ENCODE assay signal across 23 cellular contexts in the genomic region with DNA sequence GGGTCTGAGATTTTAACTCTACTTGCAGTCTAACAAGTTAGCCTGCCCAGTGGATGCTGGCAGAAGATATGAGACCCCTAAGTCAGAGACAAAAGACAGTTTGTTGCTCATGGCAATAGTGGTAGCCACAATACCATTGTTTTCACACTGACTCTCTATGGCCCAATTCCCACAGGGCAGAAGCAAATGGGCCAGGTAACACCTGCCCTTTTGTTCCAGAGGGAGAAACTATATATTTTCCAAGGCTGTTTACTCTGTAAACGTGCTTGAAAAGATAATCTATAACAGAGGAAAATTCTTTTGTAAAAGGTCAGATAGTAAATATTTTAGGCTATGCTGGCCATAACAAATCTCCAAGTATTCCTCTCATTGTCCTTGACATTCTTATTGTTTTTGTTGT. TPM values are rescaled to one million over a fixed set of nuclear protein-coding genes. Genes with fewer than 3 reads are reported as not detected.
"Had no signal": no experiment of that assay in that cellular context is flagged by ENCODE, and none has a peak within 500 bp of the region (broad histone marks: within the 10 kb centered on the region; RNA-seq: fewer than 3 reads in every experiment).

No MANE protein-coding gene starts in this region.

- H3K4me1 ChIP-seq: esophagus muscularis mucosa, gastrocnemius medialis, heart right ventricle, psoas muscle, spleen, testis, tibial nerve had no signal

- H3K4me3 ChIP-seq: coronary artery, dorsolateral prefrontal cortex, esophagus muscularis mucosa, gastrocnemius medialis, heart right ventricle, mucosa of descending colon, psoas muscle, spleen, testis, tibial nerve had no signal

- H3K27ac ChIP-seq: coronary artery, dorsolateral prefrontal cortex, esophagus muscularis mucosa, gastrocnemius medialis, heart right ventricle, neutrophil, psoas muscle, spleen, testis, tibial nerve had no signal

- ATAC-seq: gastrocnemius medialis; heart right ventricle; mucosa of descending colon; naive thymus-derived CD8-positive, alpha-beta T cell; psoas muscle; sciatic nerve; stimulated activated naive B cell treated with anti-CD40 and anti-IgM and Interleukin-4, amounts not matched to agents 10 μg/mL and 1 μg/mL and 100 μg/mL, for 72 hours; stimulated activated naive CD8-positive, alpha-beta T cell treated with anti-CD3 and anti-CD28 coated beads, Interleukin-15, amount 100 ng/mL, for 72 hours had no signal

- DNase-seq: dorsolateral prefrontal cortex; effector CD8-positive, alpha-beta T cell; gastrocnemius medialis; heart right ventricle; hypothalamus; kidney glomerular epithelial cell; mucosa of descending colon; naive thymus-derived CD8-positive, alpha-beta T cell; psoas muscle; retina; spleen; stimulated activated CD4-positive, alpha-beta T cell treated with anti-CD3 and anti-CD28 coated beads, Interleukin-15, amount 100 ng/mL, for 24 hours; stimulated activated CD4-positive, alpha-beta T cell treated with anti-CD3 and anti-CD28 coated beads, Interleukin-1b, Interleukin-23, amount 100 ng/mL, for 48 hours; stimulated activated CD4-positive, alpha-beta T cell treated with anti-CD3 and anti-CD28 coated beads, Interleukin-4, amount 100 ng/mL, for 4 hours; stimulated activated naive B cell treated with anti-CD40 and anti-IgM and Interleukin-4, amounts not matched to agents 10 μg/mL and 1 μg/mL and 100 μg/mL, for 72 hours; stimulated activated naive CD8-positive, alpha-beta T cell treated with anti-CD3 and anti-CD28 coated beads, Interleukin-15, amount 100 ng/mL, for 72 hours; testis had no signal

- H3K27me3 ChIP-seq: dorsolateral prefrontal cortex, esophagus muscularis mucosa, gastrocnemius medialis, heart right ventricle, neutrophil, spleen, testis, tibial nerve had no signal

- H3K36me3 ChIP-seq: gastrocnemius medialis, neutrophil had no signal

- H3K9me3 ChIP-seq: esophagus muscularis mucosa, gastrocnemius medialis, heart right ventricle, mucosa of descending colon, neutrophil, psoas muscle, spleen, testis, tibial nerve had no signal

RNA-seq across cellular contexts. Expression of a gene that starts 57.2 kb away (rescaled TPM):
- total RNA-seq: fibroblast of villous mesenchyme; naive thymus-derived CD8-positive, alpha-beta T cell had no signal
